8 cellular contexts compared by ENCODE assay signal in the genomic region with DNA sequence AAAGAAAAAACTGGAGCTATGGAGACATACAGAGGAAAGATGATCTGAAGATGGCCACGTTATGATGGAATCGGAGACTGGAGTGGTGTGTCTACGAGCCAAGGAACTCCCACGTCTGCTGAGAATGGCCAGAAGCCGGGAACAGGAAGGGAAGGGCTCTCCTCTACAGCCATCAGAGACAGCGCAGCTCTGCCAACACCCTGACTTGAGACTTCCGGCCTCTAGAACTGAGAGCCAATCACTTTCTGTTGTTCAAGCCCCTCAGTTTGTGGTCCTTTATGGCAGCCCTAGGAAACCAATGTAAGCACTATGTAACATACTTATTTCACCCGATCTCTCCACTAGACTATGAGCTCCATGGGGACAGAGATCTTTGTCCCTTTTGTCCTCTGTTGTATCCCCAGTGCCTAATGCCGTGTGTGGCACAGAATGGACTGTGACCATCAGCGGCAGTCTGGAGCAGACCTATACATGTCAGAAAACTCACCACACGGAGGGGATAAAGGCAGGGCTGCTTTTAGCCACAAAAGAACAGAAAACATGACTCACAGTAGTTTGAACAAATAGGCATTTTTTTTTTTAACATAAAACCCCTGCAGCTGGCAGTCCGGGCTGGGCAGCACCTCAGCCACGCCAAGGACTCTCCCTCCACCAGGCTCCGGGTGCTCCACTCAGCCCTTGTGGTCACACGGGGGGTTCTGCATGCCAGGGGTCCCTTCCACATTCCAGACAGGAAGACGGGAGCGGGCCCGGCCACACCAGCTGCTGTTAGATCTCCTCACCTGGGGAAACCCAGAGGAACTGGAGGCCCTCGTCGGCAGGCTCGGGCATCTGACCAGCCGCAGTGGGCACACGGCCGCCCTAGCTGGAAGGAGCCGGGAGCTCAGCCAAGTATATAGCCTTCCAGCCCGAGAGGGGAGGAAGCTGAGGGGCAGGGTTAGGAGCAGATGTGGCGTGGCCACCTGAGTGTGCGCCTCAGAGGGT. TPM values are rescaled to one million over a fixed set of nuclear protein-coding genes. Genes with fewer than 3 reads are reported as not detected.
DNase-seq lines count a peak whose midpoint lies in the region; ATAC-seq and TF ChIP-seq lines count a peak whose summit lies in the region.

No MANE protein-coding gene starts in this region.

- no peaks in the 10 kb centered on the region for H3K9me3 Mint-ChIP-seq in naive thymus-derived CD4-positive, alpha-beta T cell

- H3K27me3 Mint-ChIP-seq in naive thymus-derived CD4-positive, alpha-beta T cell = no peaks in the 10 kb centered on the region

- peak overlapping the region in 8 of 10 donors; percentile 3 to 64 (median 32) for H3K4me3 Mint-ChIP-seq in naive thymus-derived CD4-positive, alpha-beta T cell

- POLR2A ChIA-PET in naive thymus-derived CD4-positive, alpha-beta T cell (lab: Charles Lee) = interaction anchor here (0.6 to 1.3 kb wide), 3 partner anchors 23 to 192 kb away, joined by 3 read pairs; no protein-coding TSS in a partner anchor

- peaks cover 3% of the 10 kb centered on the region; the same call in 1 of the 2 replicates for H3K36me3 ChIP-seq in ACC112 (ENCODE audit: insufficient read depth, low read length)
- H3K36me3 ChIP-seq in naive thymus-derived CD4-positive, alpha-beta T cell (ENCODE audit: control insufficient read depth in 2 of 3, insufficient read depth in 3 of 3, low read length in 3 of 3) = peaks cover 0 to 40% (median 5%) of the 10 kb centered on the region in 3 experiments
- H3K36me3 ChIP-seq in WERI-Rb-1 = no peaks in the 10 kb centered on the region

- H3K4me1 ChIP-seq in ACC112 (ENCODE audit: control insufficient read depth, insufficient read depth, low read length, unreplicated experiment) = peaks cover 24% of the 10 kb centered on the region
- H3K4me1 ChIP-seq in naive thymus-derived CD4-positive, alpha-beta T cell (ENCODE audit: control insufficient read depth in 2 of 2, insufficient read depth in 2 of 2, low read length in 2 of 2) = no peaks in the 10 kb centered on the region

- H3K27me3 ChIP-seq in ACC112 (ENCODE audit: insufficient read depth, low read length) (no peaks in the 10 kb centered on the region), WERI-Rb-1 (ENCODE audit: insufficient read depth, low read depth, severe bottlenecking) (no peaks in the 10 kb centered on the region)
- no peaks in the 10 kb centered on the region for H3K27me3 ChIP-seq in naive thymus-derived CD4-positive, alpha-beta T cell (ENCODE audit: control insufficient read depth in 2 of 2, insufficient read depth in 2 of 2, low read length in 2 of 2)

- H3K4me3 ChIP-seq in ACC112 (ENCODE audit: low read depth, low read length) (peak overlapping the region; percentile 41), choroid plexus epithelial cell (ENCODE audit: low read depth, low read length) (no peak overlapping the region), WERI-Rb-1 (ENCODE audit: low read depth, low read length) (no peak overlapping the region)
- H3K4me3 ChIP-seq in naive thymus-derived CD4-positive, alpha-beta T cell (ENCODE audit: low read length) = no peak overlapping the region

- H3K27ac ChIP-seq in ACC112 (ENCODE audit: low read depth, low read length) (peak overlapping the region; percentile 86), WERI-Rb-1 (no peak overlapping the region)
- no peak overlapping the region for H3K27ac ChIP-seq in naive thymus-derived CD4-positive, alpha-beta T cell (ENCODE audit: low read depth, low read length)

- peaks cover 4 to 22% (median 9%) of the 10 kb centered on the region in 5 donors for H3K36me3 Mint-ChIP-seq in naive thymus-derived CD4-positive, alpha-beta T cell

- H3K27ac Mint-ChIP-seq in naive thymus-derived CD4-positive, alpha-beta T cell = peak overlapping the region in 8 of 9 donors; percentile 5 to 83 (median 50)

- peak; percentile 92 for DNase-seq in LHCN-M2 (ENCODE audit: low read depth)
- DNase-seq in choroid plexus epithelial cell (ENCODE audit: low read depth) = peak; percentile 56
- no peak for DNase-seq in naive thymus-derived CD4-positive, alpha-beta T cell
- no peak for DNase-seq in WERI-Rb-1
- DNase-seq in hypothalamus (lab: John Stamatoyannopoulos, UW) = no peak
- DNase-seq in NCI-H1417 (lab: John Stamatoyannopoulos, UW) = no peak

- CTCF ChIA-PET in naive thymus-derived CD4-positive, alpha-beta T cell (lab: Charles Lee) = interaction anchor here (0.8 to 1.4 kb wide), 3 partner anchors 15 to 869 kb away, joined by 3 to 4 read pairs (median 3); no protein-coding TSS in a partner anchor

- H3K4me1 Mint-ChIP-seq in naive thymus-derived CD4-positive, alpha-beta T cell = peaks cover 0 to 38% (median 8%) of the 10 kb centered on the region in 7 donors

- intact Hi-C loops in naive thymus-derived CD4-positive, alpha-beta T cell (cut with micrococcal nuclease) = no loop called here

- TF ChIP-seq CTCF in choroid plexus epithelial cell (conservative IDR thresholded peaks at IDR 0.05; ENCODE audit: low read depth, low read length) (peak; percentile 23), WERI-Rb-1 (IDR thresholded peaks at IDR 0.05; ENCODE audit: low read depth, low read length) (no peak)

- ATAC-seq in naive thymus-derived CD4-positive, alpha-beta T cell = peak; percentile 75
- no peak for ATAC-seq in HG03108 (IDR thresholded peaks at IDR 0.05; ENCODE audit: unreplicated experiment)

- peak overlapping the region; percentile 67 for H2AFZ ChIP-seq in ACC112 (ENCODE audit: low read length, unreplicated experiment)

- no peaks in the 10 kb centered on the region for H3K79me2 ChIP-seq in ACC112 (ENCODE audit: control insufficient read depth, insufficient read depth, low read length, unreplicated experiment)

- no peaks in the 10 kb centered on the region for H3K9me3 ChIP-seq in naive thymus-derived CD4-positive, alpha-beta T cell (ENCODE audit: control insufficient read depth in 2 of 3, low read length in 3 of 3)
- H3K9me3 ChIP-seq in WERI-Rb-1 (ENCODE audit: severe bottlenecking) = no peaks in the 10 kb centered on the region

RNA-seq across cellular contexts. Expression of a gene that starts 16.1 kb away (rescaled TPM):
- total RNA-seq in LHCN-M2 (2014; rRNA removed) = 43.1 and 87.9 TPM in 2 replicates
- 15.9 TPM for polyA plus RNA-seq in LHCN-M2 (2012)
- total RNA-seq in naive thymus-derived CD4-positive, alpha-beta T cell = 10 to 100 TPM in 4 of 5 experiments, 1 to 10 TPM in 1; 8.8 to 39.8 (median 18.3) TPM
- polyA plus RNA-seq in naive thymus-derived CD4-positive, alpha-beta T cell = under 1 TPM; 0.63 to 0.75 TPM

RNA-seq across cellular contexts. Expression of a gene that starts 23.6 kb away (rescaled TPM):
- 258 and 369 TPM in 2 replicates for total RNA-seq in LHCN-M2 (2014; rRNA removed)
- 216 TPM for polyA plus RNA-seq in LHCN-M2 (2012)
- total RNA-seq in naive thymus-derived CD4-positive, alpha-beta T cell = 100 to 1,000 TPM in 2 of 5 experiments, 10 to 100 TPM in 3; 71.8 to 144 (median 99.7) TPM
- polyA plus RNA-seq in naive thymus-derived CD4-positive, alpha-beta T cell = 100 to 1,000 TPM; 194 to 202 TPM

RNA-seq across cellular contexts. Expression of a gene that starts 24.2 kb away (rescaled TPM):
- 245 and 247 TPM in 2 replicates for total RNA-seq in LHCN-M2 (2014; rRNA removed)
- polyA plus RNA-seq in LHCN-M2 (2012) = 239 TPM
- total RNA-seq in naive thymus-derived CD4-positive, alpha-beta T cell = 100 to 1,000 TPM in 1 of 5 experiments, 10 to 100 TPM in 4; 49.0 to 172 (median 57.2) TPM
- polyA plus RNA-seq in naive thymus-derived CD4-positive, alpha-beta T cell = 100 to 1,000 TPM; 155 to 177 TPM

RNA-seq across cellular contexts. Expression of a gene that starts 24.3 kb away (rescaled TPM):
- total RNA-seq in LHCN-M2 (2014; rRNA removed) = 25.3 and 32.4 TPM in 2 replicates
- 30.5 TPM for polyA plus RNA-seq in LHCN-M2 (2012)
- 10 to 100 TPM; 18.0 to 47.5 (median 24.3) TPM for total RNA-seq in naive thymus-derived CD4-positive, alpha-beta T cell
- 10 to 100 TPM; 14.9 to 17.1 TPM for polyA plus RNA-seq in naive thymus-derived CD4-positive, alpha-beta T cell

RNA-seq across cellular contexts. Expression of a gene that starts 29.9 kb away (rescaled TPM):
- 0.23 and 0.51 TPM in 2 replicates for total RNA-seq in LHCN-M2 (2014; rRNA removed)
- polyA plus RNA-seq in LHCN-M2 (2012) = 0.43 TPM
- 100 to 1,000 TPM in 3 of 5 experiments, 10 to 100 TPM in 2; 68.4 to 196 (median 112) TPM for total RNA-seq in naive thymus-derived CD4-positive, alpha-beta T cell
- 100 to 1,000 TPM in 1 of 2 donors, 10 to 100 TPM in 1; 32.9 to 100 TPM for polyA plus RNA-seq in naive thymus-derived CD4-positive, alpha-beta T cell

Comparison
In these comparisons a context has a peak if more than half of its experiments do, and no peak if none do; other contexts are left out.
1. DNase-seq: peak in LHCN-M2 (single experiment) and choroid plexus epithelial cell (single experiment); none in naive thymus-derived CD4-positive, alpha-beta T cell (0 of 9), WERI-Rb-1 (single experiment), hypothalamus (0 of 51) and NCI-H1417 (0 of 3).